8 cellular contexts compared by ENCODE assay signal in genomic region chr1:156727914-156728598, GRCh38. TPM values are rescaled to one million over a fixed set of nuclear protein-coding genes. Genes with fewer than 3 reads are reported as not detected.
DNase-seq lines count a peak whose midpoint lies in the region; ATAC-seq lines count a peak whose summit lies in the region.

Gene METTL25B (plus strand): TSS chr1:156728469. CDS start chr1:156729105, 636 bp downstream.

- H3K9me3 Mint-ChIP-seq in activated naive CD8-positive, alpha-beta T cell treated with anti-CD3 and anti-CD28 coated beads for 36 hours: no peaks in the 10 kb centered on the region
- H3K9me3 Mint-ChIP-seq in immature natural killer cell: no peaks in the 10 kb centered on the region

- H3K4ac ChIP-seq in trophoblast cell (ENCODE audit: low read depth, low read length): peak within 1 kb of the TSS; percentile 61

- DNase-seq in Karpas-422: peak; percentile 95
- DNase-seq in SJCRH30: peak; percentile 72 to 79
- DNase-seq in activated naive CD8-positive, alpha-beta T cell treated with anti-CD3 and anti-CD28 coated beads for 36 hours: peak; percentile 87
- DNase-seq in cardiac septum (ENCODE audit: low spot score): peak; percentile 91
- peak; percentile 75 to 83 for DNase-seq in trophoblast cell
- no peak for DNase-seq in immature natural killer cell

- peak within 1 kb of the TSS; percentile 96 for H3K4me2 ChIP-seq in Karpas-422 (ENCODE audit: low read depth, low read length, poor library complexity, severe bottlenecking)
- H3K4me2 ChIP-seq in trophoblast cell (ENCODE audit: low read length): peak within 1 kb of the TSS; percentile 99

- H3K36me3 ChIP-seq in Karpas-422 (ENCODE audit: insufficient read depth, low read length): peaks cover 25% of the 10 kb centered on the region
- peaks cover 27% of the 10 kb centered on the region for H3K36me3 ChIP-seq in SJCRH30
- H3K36me3 ChIP-seq in trophoblast cell (ENCODE audit: control insufficient read depth in 1 of 2, insufficient read depth in 2 of 2, low read length in 2 of 2): peaks cover 12 to 25% of the 10 kb centered on the region in 2 experiments

- no peak within 1 kb of the TSS for H2BK12ac ChIP-seq in trophoblast cell (ENCODE audit: low read length)

- no peak within 1 kb of the TSS for H3K27ac Mint-ChIP-seq in activated naive CD8-positive, alpha-beta T cell treated with anti-CD3 and anti-CD28 coated beads for 36 hours
- H3K27ac Mint-ChIP-seq in immature natural killer cell: peak within 1 kb of the TSS in 2 of 6 donors; percentile 96 to 100

- H3K9ac ChIP-seq in Karpas-422 (ENCODE audit: low read length) (peak within 1 kb of the TSS; percentile 98), trophoblast cell (ENCODE audit: low read length) (peak within 1 kb of the TSS; percentile 97)

- peak within 1 kb of the TSS; percentile 47; the same call in 1 of the 2 replicates for H2AFZ ChIP-seq in Karpas-422 (ENCODE audit: low read length)
- H2AFZ ChIP-seq in trophoblast cell (ENCODE audit: insufficient read depth, low read length, poor library complexity): peak within 1 kb of the TSS; percentile 72

- no peaks in the 10 kb centered on the region for H3K27me3 ChIP-seq in Karpas-422 (ENCODE audit: low read length)
- no peaks in the 10 kb centered on the region for H3K27me3 ChIP-seq in SJCRH30
- no peaks in the 10 kb centered on the region for H3K27me3 ChIP-seq in trophoblast cell (ENCODE audit: insufficient read depth, low read length)

- H3K4me3 Mint-ChIP-seq in activated naive CD8-positive, alpha-beta T cell treated with anti-CD3 and anti-CD28 coated beads for 36 hours: no peak within 1 kb of the TSS
- H3K4me3 Mint-ChIP-seq in immature natural killer cell: no peak within 1 kb of the TSS

- no peaks in the 10 kb centered on the region for H3K9me3 ChIP-seq in Karpas-422 (ENCODE audit: low read length)
- H3K9me3 ChIP-seq in SJCRH30 (replicated peaks): no peaks in the 10 kb centered on the region
- H3K9me3 ChIP-seq in trophoblast cell (ENCODE audit: insufficient read depth, low read depth, low read length): peaks cover 2% of the 10 kb centered on the region

- peaks cover 42% of the 10 kb centered on the region for H4K20me1 ChIP-seq in Karpas-422 (ENCODE audit: insufficient read depth, low read depth, low read length)

- H3K27ac ChIP-seq in Karpas-422 (ENCODE audit: low read length) (peak within 1 kb of the TSS; percentile 61), SJCRH30 (peak within 1 kb of the TSS; percentile 51), trophoblast cell (ENCODE audit: low read depth, low read length) (peak within 1 kb of the TSS; percentile 35)

- no peaks in the 10 kb centered on the region for H3K27me3 Mint-ChIP-seq in activated naive CD8-positive, alpha-beta T cell treated with anti-CD3 and anti-CD28 coated beads for 36 hours
- H3K27me3 Mint-ChIP-seq in immature natural killer cell (ENCODE audit: low read depth in 3 of 3): peaks cover 10 to 27% (median 16%) of the 10 kb centered on the region in 3 donors

- H3K9me2 ChIP-seq in Karpas-422 (replicated peaks; ENCODE audit: insufficient read depth, low read length): no peaks in the 10 kb centered on the region

- peaks cover 68% of the 10 kb centered on the region for H3K79me2 ChIP-seq in Karpas-422 (ENCODE audit: low read length)
- H3K79me2 ChIP-seq in trophoblast cell (ENCODE audit: control insufficient read depth, insufficient read depth, low read length, poor library complexity): peaks cover 6% of the 10 kb centered on the region

- H4K8ac ChIP-seq in trophoblast cell (ENCODE audit: low read depth, low read length): peak within 1 kb of the TSS; percentile 82

- H4K12ac ChIP-seq in trophoblast cell (ENCODE audit: low read depth, low read length): peak within 1 kb of the TSS; percentile 59

- intact Hi-C loops in cardiac septum (cut with DNase I): loop anchor here (1.0 to 5.0 kb wide), 5 partner anchors 39 to 164 kb away; partner anchors contain the start of genes INSRR, PEAR1 and PRCC

- peaks cover 7% of the 10 kb centered on the region for H3K79me1 ChIP-seq in trophoblast cell (ENCODE audit: low read length)

- peak; percentile 49 for ATAC-seq in GM21825 (IDR thresholded peaks at IDR 0.05; ENCODE audit: unreplicated experiment)

- H3K4me3 ChIP-seq in GM08714 (ENCODE audit: low read length) (peak within 1 kb of the TSS; percentile 92), Karpas-422 (ENCODE audit: low read length) (peak within 1 kb of the TSS; percentile 92), SJCRH30 (peak within 1 kb of the TSS; percentile 79), trophoblast cell (ENCODE audit: low read depth, low read length) (peak within 1 kb of the TSS; percentile 97)

- peak within 1 kb of the TSS; percentile 39 for H3K18ac ChIP-seq in trophoblast cell (ENCODE audit: low read length)

- peak within 1 kb of the TSS; percentile 76 for H4K91ac ChIP-seq in trophoblast cell (ENCODE audit: low read depth, low read length)

- no peak within 1 kb of the TSS for H3K23ac ChIP-seq in trophoblast cell (ENCODE audit: low read length)

- H2BK5ac ChIP-seq in trophoblast cell (ENCODE audit: low read depth, low read length, poor library complexity): peak within 1 kb of the TSS; percentile 60

- H2AK5ac ChIP-seq in trophoblast cell (ENCODE audit: low read length): peak within 1 kb of the TSS; percentile 8

- H3K4me1 Mint-ChIP-seq in activated naive CD8-positive, alpha-beta T cell treated with anti-CD3 and anti-CD28 coated beads for 36 hours: peaks cover 30% of the 10 kb centered on the region
- H3K4me1 Mint-ChIP-seq in immature natural killer cell: peaks cover 12 to 35% of the 10 kb centered on the region in 2 donors

- peak within 1 kb of the TSS; percentile 78 for H3K14ac ChIP-seq in trophoblast cell (ENCODE audit: low read length)

- H3K4me1 ChIP-seq in Karpas-422 (ENCODE audit: low read length) (peaks cover 36% of the 10 kb centered on the region), SJCRH30 (peaks cover 12% of the 10 kb centered on the region), trophoblast cell (ENCODE audit: control insufficient read depth in 1 of 2, insufficient read depth in 2 of 2, low read length in 2 of 2) (peaks cover 8 to 21% of the 10 kb centered on the region in 2 experiments)

- peaks cover 27% of the 10 kb centered on the region for H3K36me3 Mint-ChIP-seq in activated naive CD8-positive, alpha-beta T cell treated with anti-CD3 and anti-CD28 coated beads for 36 hours
- peaks cover 4 to 17% (median 14%) of the 10 kb centered on the region in 3 donors for H3K36me3 Mint-ChIP-seq in immature natural killer cell

- WGBS in trophoblast cell (ENCODE audit: extremely low coverage, insufficient coverage, insufficient read length): no CpG with 5 or more reads among the region's 46 CpGs

- peak within 1 kb of the TSS; percentile 7 for H2BK120ac ChIP-seq in trophoblast cell (ENCODE audit: insufficient read depth, low read length, poor library complexity)

RNA-seq across cellular contexts. Expression of gene METTL25B, which starts in this region (rescaled TPM):
- total RNA-seq in Karpas-422 (2014; rRNA removed; shearing (Covaris generic); ENCODE audit: low replicate concordance): 22.8 and 26.5 TPM in 2 replicates
- 8.6 and 9.9 TPM in 2 replicates for total RNA-seq in SJCRH30 (2014; rRNA removed; shearing (Covaris generic))
- total RNA-seq in activated naive CD8-positive, alpha-beta T cell treated with anti-CD3 and anti-CD28 coated beads for 36 hours: 10 to 100 TPM; 24.4 to 24.9 TPM
- total RNA-seq in cardiac septum: 14.7 TPM
- polyA plus RNA-seq in trophoblast cell (2013): 15.9 and 18.0 TPM in 2 replicates
- 1 to 10 TPM; 4.1 to 6.3 (median 4.4) TPM for polyA plus RNA-seq in immature natural killer cell

Comparison
In these comparisons a context has a peak if more than half of its experiments do, and no peak if none do; other contexts are left out.
1. DNase-seq: peak in Karpas-422 (single experiment), SJCRH30 (2 of 2), activated naive CD8-positive, alpha-beta T cell treated with anti-CD3 and anti-CD28 coated beads for 36 hours (single experiment), cardiac septum (single experiment) and trophoblast cell (2 of 2); none in immature natural killer cell (0 of 3).
2. Peak in every context shown above with its lines, with median percentiles within 50 percentile points of each other: H3K4me3 ChIP-seq and H3K27ac ChIP-seq.